In genomic region chr5:165981721-165982120, GRCh38 we compare ENCODE assay signal across 19 cellular contexts.
DNase-seq lines count a peak whose midpoint lies in the region; ATAC-seq and TF ChIP-seq lines count a peak whose summit lies in the region.
"Had no signal": no experiment of that assay in that cellular context is flagged by ENCODE, and none has a peak within 500 bp of the region (broad histone marks: within the 10 kb centered on the region; RNA-seq: fewer than 3 reads in every experiment).

No MANE protein-coding gene starts in this region.

- no peak overlapping the region for H3K4ac ChIP-seq in neuronal stem cell (ENCODE audit: low read length)

- no peak overlapping the region for H3K9ac ChIP-seq in neuronal stem cell (ENCODE audit: low read depth, low read length, poor library complexity)
- H3K9ac ChIP-seq: BLaER1, GM23248 had no signal

- H3K27me3 ChIP-seq in breast epithelium = no peaks in the 10 kb centered on the region
- no peaks in the 10 kb centered on the region for H3K27me3 ChIP-seq in WERI-Rb-1 (ENCODE audit: insufficient read depth, low read depth, severe bottlenecking)
- no peaks in the 10 kb centered on the region for H3K27me3 ChIP-seq in neuronal stem cell (ENCODE audit: control insufficient read depth in 3 of 3, insufficient read depth in 3 of 3, low read depth in 1 of 3, low read length in 3 of 3)
- H3K27me3 ChIP-seq: BLaER1 had no signal

- peaks cover 0 to 5% of the 10 kb centered on the region in 2 donors for H3K9me3 ChIP-seq in breast epithelium
- no peaks in the 10 kb centered on the region for H3K9me3 ChIP-seq in WERI-Rb-1 (ENCODE audit: severe bottlenecking)
- H3K9me3 ChIP-seq in neuronal stem cell (replicated peaks in 1 of 2; ENCODE audit: control insufficient read depth in 2 of 2, insufficient read depth in 1 of 2, low read depth in 1 of 2, low read length in 2 of 2) = no peaks in the 10 kb centered on the region
- H3K9me3 ChIP-seq: BLaER1 had no signal

- no peak overlapping the region for H2BK12ac ChIP-seq in neuronal stem cell (ENCODE audit: low read length)

- no peak overlapping the region for H3K27ac ChIP-seq in breast epithelium
- H3K27ac ChIP-seq in WERI-Rb-1 = no peak overlapping the region
- no peak overlapping the region for H3K27ac ChIP-seq in neuronal stem cell (replicated peaks; ENCODE audit: low read length)
- H3K27ac ChIP-seq: 22Rv1, BLaER1, C4-2B, GM23248 had no signal

- no peaks in the 10 kb centered on the region for H3K4me1 Mint-ChIP-seq in MCF 10A (ENCODE audit: insufficient read depth, unreplicated experiment)
- H3K4me1 Mint-ChIP-seq: B cell; CD8-positive, alpha-beta memory T cell had no signal

- H4K91ac ChIP-seq in neuronal stem cell (ENCODE audit: low read depth, low read length, poor library complexity) = no peak overlapping the region

- CTCF ChIA-PET in MCF 10A (lab: Yijun Ruan, JAX) = no interaction called here

- DNase-seq in MCF 10A (ENCODE audit: unreplicated experiment) (peak; percentile 27), breast epithelium (ENCODE audit: low spot score in 2 of 2) (no peak), WERI-Rb-1 (peak; percentile 57), neuronal stem cell (ENCODE audit: low spot score) (no peak), CD1c-positive myeloid dendritic cell (ENCODE audit: extremely low spot score) (no peak)
- DNase-seq in activated T-cell treated with anti-CD3 and anti-CD28 coated beads, Interleukin-2, amount 50 U/mL, for 48 hours = no peak
- DNase-seq: CD4-positive, alpha-beta T cell; CD8-positive, alpha-beta memory T cell; DMS153; DND-41; GM23248; H7; HCEC 1CT had no signal

- H2BK5ac ChIP-seq in neuronal stem cell (ENCODE audit: low read length) = no peak overlapping the region

- no peak for TF ChIP-seq POLR2A in breast epithelium (IDR thresholded peaks at IDR 0.05)

- no peaks in the 10 kb centered on the region for H3K4me1 ChIP-seq in breast epithelium
- no peaks in the 10 kb centered on the region for H3K4me1 ChIP-seq in neuronal stem cell (ENCODE audit: control insufficient read depth in 2 of 2, insufficient read depth in 1 of 2, low read depth in 1 of 2, low read length in 2 of 2)
- H3K4me1 ChIP-seq: BLaER1 had no signal

- intact Hi-C loops in MCF 10A (cut with micrococcal nuclease) (no loop called here), breast epithelium (cut with DNase I; ENCODE audit: low total_unique reads) (no loop called here)

- H3K27me3 Mint-ChIP-seq in MCF 10A (ENCODE audit: insufficient read depth, unreplicated experiment) = no peaks in the 10 kb centered on the region
- H3K27me3 Mint-ChIP-seq: B cell; CD4-positive, alpha-beta T cell; CD8-positive, alpha-beta memory T cell had no signal

- no peak overlapping the region for H3K23ac ChIP-seq in neuronal stem cell (ENCODE audit: low read depth, low read length, poor library complexity)

- H3K18ac ChIP-seq in neuronal stem cell (ENCODE audit: low read length) = no peak overlapping the region

- TF ChIP-seq CTCF in MCF 10A (IDR thresholded peaks at IDR 0.05; ENCODE audit: unreplicated experiment) = no peak
- no peak for TF ChIP-seq CTCF in breast epithelium (IDR thresholded peaks at IDR 0.05)
- no peak for TF ChIP-seq CTCF in WERI-Rb-1 (IDR thresholded peaks at IDR 0.05; ENCODE audit: low read depth, low read length)

- no peak overlapping the region for H3K27ac Mint-ChIP-seq in MCF 10A (ENCODE audit: low read depth, unreplicated experiment)
- H3K27ac Mint-ChIP-seq: B cell; CD4-positive, alpha-beta T cell; CD8-positive, alpha-beta memory T cell had no signal

- no TSS peak for BruUV-seq in MCF 10A (replicated peaks; lab: Mats Ljungman, UMichigan)

- no peak overlapping the region for H4K8ac ChIP-seq in neuronal stem cell (ENCODE audit: low read depth, low read length)

- H3K4me3 ChIP-seq in breast epithelium (no peak overlapping the region), WERI-Rb-1 (ENCODE audit: low read depth, low read length) (no peak overlapping the region), neuronal stem cell (ENCODE audit: low read length in 2 of 2) (no peak overlapping the region)
- H3K4me3 ChIP-seq: BLaER1, GM12878, GM23248 had no signal

- H3K14ac ChIP-seq in neuronal stem cell (ENCODE audit: low read length) = no peak overlapping the region

- H2AFZ ChIP-seq in neuronal stem cell (ENCODE audit: low read length) = peak overlapping the region; percentile 7
- H2AFZ ChIP-seq: GM23248 had no signal

- H2AK5ac ChIP-seq in neuronal stem cell (ENCODE audit: low read depth, low read length) = no peak overlapping the region

- H3K36me3 Mint-ChIP-seq in MCF 10A (ENCODE audit: insufficient read depth, unreplicated experiment) = no peaks in the 10 kb centered on the region
- H3K36me3 Mint-ChIP-seq: CD8-positive, alpha-beta memory T cell had no signal

- H3K4me2 ChIP-seq in neuronal stem cell (ENCODE audit: insufficient read depth, low read length, poor library complexity, severe bottlenecking) = no peak overlapping the region
- H3K4me2 ChIP-seq: BLaER1 had no signal

- H3K9me3 Mint-ChIP-seq in MCF 10A (ENCODE audit: unreplicated experiment) = no peaks in the 10 kb centered on the region

- no peak overlapping the region for H2BK15ac ChIP-seq in neuronal stem cell (ENCODE audit: low read length)

- no peak overlapping the region for H2BK120ac ChIP-seq in neuronal stem cell (ENCODE audit: low read depth, low read length)

- H3K36me3 ChIP-seq in breast epithelium (no peaks in the 10 kb centered on the region), WERI-Rb-1 (no peaks in the 10 kb centered on the region), neuronal stem cell (replicated peaks in 1 of 2; ENCODE audit: control insufficient read depth in 2 of 2, insufficient read depth in 2 of 2, low read length in 2 of 2) (no peaks in the 10 kb centered on the region)
- H3K36me3 ChIP-seq: BLaER1 had no signal

- no peak overlapping the region for H3K4me3 Mint-ChIP-seq in MCF 10A (ENCODE audit: unreplicated experiment)
- H3K4me3 Mint-ChIP-seq: B cell; CD4-positive, alpha-beta T cell; CD8-positive, alpha-beta memory T cell had no signal

- no CpG with 5 or more reads among the region's 2 CpGs for WGBS in neuronal stem cell (ENCODE audit: extremely low coverage in 2 of 2, insufficient read length in 2 of 2, insufficient replicate concordance in 1 of 2), 2 donors

- no peaks in the 10 kb centered on the region for H3K79me1 ChIP-seq in neuronal stem cell (ENCODE audit: low read depth, low read length)

- no peak for ATAC-seq in HG03432 (IDR thresholded peaks at IDR 0.05; ENCODE audit: unreplicated experiment)
- ATAC-seq: GM12878 had no signal

- POLR2A ChIA-PET in MCF 10A (lab: Yijun Ruan, JAX) = no interaction called here

Comparison
In these comparisons a context has a peak if more than half of its experiments do, and no peak if none do; other contexts are left out.
1. DNase-seq: peak in MCF 10A (single experiment) and WERI-Rb-1 (single experiment); none in breast epithelium (0 of 2), neuronal stem cell (single experiment), activated T-cell treated with anti-CD3 and anti-CD28 coated beads, Interleukin-2, amount 50 U/mL, for 48 hours (0 of 2) and CD1c-positive myeloid dendritic cell (single experiment).